Comparison of ENCODE assay signal across 1 cellular context in the genomic region with DNA sequence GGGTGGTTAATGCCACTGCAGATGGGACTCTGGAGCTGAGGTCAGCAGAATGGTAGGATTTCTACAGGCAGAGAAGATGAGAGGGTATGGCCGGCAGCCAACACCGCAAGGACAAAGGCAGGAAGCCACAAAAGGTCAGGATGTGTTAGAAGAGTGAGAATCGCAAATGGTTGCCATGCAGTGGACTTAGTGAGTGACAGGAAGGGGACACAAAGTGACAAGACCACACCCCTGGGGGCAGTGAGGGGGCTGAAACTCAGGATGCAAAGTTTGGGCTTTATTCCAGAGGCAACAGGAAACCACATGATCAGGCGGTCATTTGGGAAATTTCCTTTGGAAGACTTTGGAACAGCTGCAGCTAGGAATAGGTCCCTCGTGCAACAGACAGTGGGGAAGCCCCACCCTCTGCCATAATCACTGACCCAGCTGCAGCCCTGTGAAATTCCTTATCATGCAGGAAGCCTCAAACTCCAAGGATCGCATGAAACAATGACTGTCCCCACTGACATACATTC.
TF ChIP-seq lines count a peak whose summit lies in the region.

No MANE protein-coding gene starts in this region.

TF ChIP-seq in HepG2, 621 proteins besides CTCF, POLR2A, EP300 and RAD21 (continued from another document and continues in another):
- TF ChIP-seq, protein P1, sequence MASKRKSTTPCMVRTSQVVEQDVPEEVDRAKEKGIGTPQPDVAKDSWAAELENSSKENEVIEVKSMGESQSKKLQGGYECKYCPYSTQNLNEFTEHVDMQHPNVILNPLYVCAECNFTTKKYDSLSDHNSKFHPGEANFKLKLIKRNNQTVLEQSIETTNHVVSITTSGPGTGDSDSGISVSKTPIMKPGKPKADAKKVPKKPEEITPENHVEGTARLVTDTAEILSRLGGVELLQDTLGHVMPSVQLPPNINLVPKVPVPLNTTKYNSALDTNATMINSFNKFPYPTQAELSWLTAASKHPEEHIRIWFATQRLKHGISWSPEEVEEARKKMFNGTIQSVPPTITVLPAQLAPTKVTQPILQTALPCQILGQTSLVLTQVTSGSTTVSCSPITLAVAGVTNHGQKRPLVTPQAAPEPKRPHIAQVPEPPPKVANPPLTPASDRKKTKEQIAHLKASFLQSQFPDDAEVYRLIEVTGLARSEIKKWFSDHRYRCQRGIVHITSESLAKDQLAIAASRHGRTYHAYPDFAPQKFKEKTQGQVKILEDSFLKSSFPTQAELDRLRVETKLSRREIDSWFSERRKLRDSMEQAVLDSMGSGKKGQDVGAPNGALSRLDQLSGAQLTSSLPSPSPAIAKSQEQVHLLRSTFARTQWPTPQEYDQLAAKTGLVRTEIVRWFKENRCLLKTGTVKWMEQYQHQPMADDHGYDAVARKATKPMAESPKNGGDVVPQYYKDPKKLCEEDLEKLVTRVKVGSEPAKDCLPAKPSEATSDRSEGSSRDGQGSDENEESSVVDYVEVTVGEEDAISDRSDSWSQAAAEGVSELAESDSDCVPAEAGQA (IDR thresholded peaks at IDR 0.05; ENCODE audit: low read depth), result no peak
- TF ChIP-seq, protein P1 (CRISPR knock-in tag; IDR thresholded peaks at IDR 0.05; ENCODE audit: borderline replicate concordance), result no peak
- TF ChIP-seq LCORL (IDR thresholded peaks at IDR 0.05) (no peak), LCORL (CRISPR knock-in tag; IDR thresholded peaks at IDR 0.05) (peak; percentile 96), ATAD3A (CRISPR knock-in tag; IDR thresholded peaks at IDR 0.05) (no peak), ETV5 (CRISPR knock-in tag; IDR thresholded peaks at IDR 0.05; ENCODE audit: borderline replicate concordance) (peak; percentile 80; the same call in 1 of the 2 replicates), ZNF292 (CRISPR knock-in tag; IDR thresholded peaks at IDR 0.05; ENCODE audit: borderline replicate concordance, low read depth) (peak; percentile 55; the same call in 1 of the 2 replicates), ZNF782 (CRISPR knock-in tag; IDR thresholded peaks at IDR 0.05; ENCODE audit: borderline replicate concordance) (no peak), ZNF343 (CRISPR knock-in tag; IDR thresholded peaks at IDR 0.05) (no peak), ZFP41 (CRISPR knock-in tag; IDR thresholded peaks at IDR 0.05; ENCODE audit: borderline replicate concordance) (no peak), SP140L (CRISPR knock-in tag; IDR thresholded peaks at IDR 0.05; ENCODE audit: borderline replicate concordance) (no peak), ZFP82 (CRISPR knock-in tag; IDR thresholded peaks at IDR 0.05; ENCODE audit: borderline replicate concordance) (no peak), ZBTB3 (CRISPR knock-in tag; IDR thresholded peaks at IDR 0.05; ENCODE audit: borderline replicate concordance, low read depth) (no peak), ZNF652 (CRISPR knock-in tag; IDR thresholded peaks at IDR 0.05; ENCODE audit: borderline replicate concordance, low read depth) (no peak), ZNF235 (CRISPR knock-in tag; IDR thresholded peaks at IDR 0.05; ENCODE audit: borderline replicate concordance) (no peak), ZNF766 (CRISPR knock-in tag; IDR thresholded peaks at IDR 0.05; ENCODE audit: borderline replicate concordance) (no peak), ZNF317 (CRISPR knock-in tag; IDR thresholded peaks at IDR 0.05) (no peak), KDM1A (CRISPR knock-in tag; IDR thresholded peaks at IDR 0.05) (no peak), ZNF232 (CRISPR knock-in tag; IDR thresholded peaks at IDR 0.05; ENCODE audit: borderline replicate concordance) (no peak), SMYD3 (CRISPR knock-in tag; IDR thresholded peaks at IDR 0.05) (no peak), ZC3H13 (CRISPR knock-in tag; IDR thresholded peaks at IDR 0.05) (no peak), ZKSCAN5 (CRISPR knock-in tag; IDR thresholded peaks at IDR 0.05) (no peak), ELF4 (CRISPR knock-in tag; IDR thresholded peaks at IDR 0.05; ENCODE audit: borderline replicate concordance) (no peak), ZNF329 (CRISPR knock-in tag; IDR thresholded peaks at IDR 0.05; ENCODE audit: low read depth) (no peak), SMAD1 (CRISPR knock-in tag; IDR thresholded peaks at IDR 0.05; ENCODE audit: borderline replicate concordance, low read depth) (no peak), KDM5B (CRISPR knock-in tag; IDR thresholded peaks at IDR 0.05; ENCODE audit: borderline replicate concordance) (no peak), SAFB2 (CRISPR knock-in tag; IDR thresholded peaks at IDR 0.05; ENCODE audit: borderline replicate concordance, low read depth) (no peak; the same call in 1 of the 2 replicates), CBX5 (CRISPR knock-in tag; IDR thresholded peaks at IDR 0.05; ENCODE audit: borderline replicate concordance) (no peak)
- TF ChIP-seq, protein P2, sequence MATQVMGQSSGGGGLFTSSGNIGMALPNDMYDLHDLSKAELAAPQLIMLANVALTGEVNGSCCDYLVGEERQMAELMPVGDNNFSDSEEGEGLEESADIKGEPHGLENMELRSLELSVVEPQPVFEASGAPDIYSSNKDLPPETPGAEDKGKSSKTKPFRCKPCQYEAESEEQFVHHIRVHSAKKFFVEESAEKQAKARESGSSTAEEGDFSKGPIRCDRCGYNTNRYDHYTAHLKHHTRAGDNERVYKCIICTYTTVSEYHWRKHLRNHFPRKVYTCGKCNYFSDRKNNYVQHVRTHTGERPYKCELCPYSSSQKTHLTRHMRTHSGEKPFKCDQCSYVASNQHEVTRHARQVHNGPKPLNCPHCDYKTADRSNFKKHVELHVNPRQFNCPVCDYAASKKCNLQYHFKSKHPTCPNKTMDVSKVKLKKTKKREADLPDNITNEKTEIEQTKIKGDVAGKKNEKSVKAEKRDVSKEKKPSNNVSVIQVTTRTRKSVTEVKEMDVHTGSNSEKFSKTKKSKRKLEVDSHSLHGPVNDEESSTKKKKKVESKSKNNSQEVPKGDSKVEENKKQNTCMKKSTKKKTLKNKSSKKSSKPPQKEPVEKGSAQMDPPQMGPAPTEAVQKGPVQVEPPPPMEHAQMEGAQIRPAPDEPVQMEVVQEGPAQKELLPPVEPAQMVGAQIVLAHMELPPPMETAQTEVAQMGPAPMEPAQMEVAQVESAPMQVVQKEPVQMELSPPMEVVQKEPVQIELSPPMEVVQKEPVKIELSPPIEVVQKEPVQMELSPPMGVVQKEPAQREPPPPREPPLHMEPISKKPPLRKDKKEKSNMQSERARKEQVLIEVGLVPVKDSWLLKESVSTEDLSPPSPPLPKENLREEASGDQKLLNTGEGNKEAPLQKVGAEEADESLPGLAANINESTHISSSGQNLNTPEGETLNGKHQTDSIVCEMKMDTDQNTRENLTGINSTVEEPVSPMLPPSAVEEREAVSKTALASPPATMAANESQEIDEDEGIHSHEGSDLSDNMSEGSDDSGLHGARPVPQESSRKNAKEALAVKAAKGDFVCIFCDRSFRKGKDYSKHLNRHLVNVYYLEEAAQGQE (IDR thresholded peaks at IDR 0.05; ENCODE audit: borderline replicate concordance in 1 of 2, low read depth in 1 of 2, low read length in 2 of 2), result no peak
- TF ChIP-seq, protein P3, sequence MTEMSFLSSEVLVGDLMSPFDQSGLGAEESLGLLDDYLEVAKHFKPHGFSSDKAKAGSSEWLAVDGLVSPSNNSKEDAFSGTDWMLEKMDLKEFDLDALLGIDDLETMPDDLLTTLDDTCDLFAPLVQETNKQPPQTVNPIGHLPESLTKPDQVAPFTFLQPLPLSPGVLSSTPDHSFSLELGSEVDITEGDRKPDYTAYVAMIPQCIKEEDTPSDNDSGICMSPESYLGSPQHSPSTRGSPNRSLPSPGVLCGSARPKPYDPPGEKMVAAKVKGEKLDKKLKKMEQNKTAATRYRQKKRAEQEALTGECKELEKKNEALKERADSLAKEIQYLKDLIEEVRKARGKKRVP (CRISPR knock-in tag; IDR thresholded peaks at IDR 0.05), result no peak
- TF ChIP-seq, protein P4, sequence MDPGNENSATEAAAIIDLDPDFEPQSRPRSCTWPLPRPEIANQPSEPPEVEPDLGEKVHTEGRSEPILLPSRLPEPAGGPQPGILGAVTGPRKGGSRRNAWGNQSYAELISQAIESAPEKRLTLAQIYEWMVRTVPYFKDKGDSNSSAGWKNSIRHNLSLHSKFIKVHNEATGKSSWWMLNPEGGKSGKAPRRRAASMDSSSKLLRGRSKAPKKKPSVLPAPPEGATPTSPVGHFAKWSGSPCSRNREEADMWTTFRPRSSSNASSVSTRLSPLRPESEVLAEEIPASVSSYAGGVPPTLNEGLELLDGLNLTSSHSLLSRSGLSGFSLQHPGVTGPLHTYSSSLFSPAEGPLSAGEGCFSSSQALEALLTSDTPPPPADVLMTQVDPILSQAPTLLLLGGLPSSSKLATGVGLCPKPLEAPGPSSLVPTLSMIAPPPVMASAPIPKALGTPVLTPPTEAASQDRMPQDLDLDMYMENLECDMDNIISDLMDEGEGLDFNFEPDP (CRISPR knock-in tag; conservative IDR thresholded peaks at IDR 0.05), result no peak
- TF ChIP-seq, protein P5, sequence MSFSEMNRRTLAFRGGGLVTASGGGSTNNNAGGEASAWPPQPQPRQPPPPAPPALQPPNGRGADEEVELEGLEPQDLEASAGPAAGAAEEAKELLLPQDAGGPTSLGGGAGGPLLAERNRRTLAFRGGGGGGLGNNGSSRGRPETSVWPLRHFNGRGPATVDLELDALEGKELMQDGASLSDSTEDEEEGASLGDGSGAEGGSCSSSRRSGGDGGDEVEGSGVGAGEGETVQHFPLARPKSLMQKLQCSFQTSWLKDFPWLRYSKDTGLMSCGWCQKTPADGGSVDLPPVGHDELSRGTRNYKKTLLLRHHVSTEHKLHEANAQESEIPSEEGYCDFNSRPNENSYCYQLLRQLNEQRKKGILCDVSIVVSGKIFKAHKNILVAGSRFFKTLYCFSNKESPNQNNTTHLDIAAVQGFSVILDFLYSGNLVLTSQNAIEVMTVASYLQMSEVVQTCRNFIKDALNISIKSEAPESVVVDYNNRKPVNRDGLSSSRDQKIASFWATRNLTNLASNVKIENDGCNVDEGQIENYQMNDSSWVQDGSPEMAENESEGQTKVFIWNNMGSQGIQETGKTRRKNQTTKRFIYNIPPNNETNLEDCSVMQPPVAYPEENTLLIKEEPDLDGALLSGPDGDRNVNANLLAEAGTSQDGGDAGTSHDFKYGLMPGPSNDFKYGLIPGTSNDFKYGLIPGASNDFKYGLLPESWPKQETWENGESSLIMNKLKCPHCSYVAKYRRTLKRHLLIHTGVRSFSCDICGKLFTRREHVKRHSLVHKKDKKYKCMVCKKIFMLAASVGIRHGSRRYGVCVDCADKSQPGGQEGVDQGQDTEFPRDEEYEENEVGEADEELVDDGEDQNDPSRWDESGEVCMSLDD (CRISPR knock-in tag; IDR thresholded peaks at IDR 0.05; ENCODE audit: borderline replicate concordance), result no peak
- TF ChIP-seq, protein P6, sequence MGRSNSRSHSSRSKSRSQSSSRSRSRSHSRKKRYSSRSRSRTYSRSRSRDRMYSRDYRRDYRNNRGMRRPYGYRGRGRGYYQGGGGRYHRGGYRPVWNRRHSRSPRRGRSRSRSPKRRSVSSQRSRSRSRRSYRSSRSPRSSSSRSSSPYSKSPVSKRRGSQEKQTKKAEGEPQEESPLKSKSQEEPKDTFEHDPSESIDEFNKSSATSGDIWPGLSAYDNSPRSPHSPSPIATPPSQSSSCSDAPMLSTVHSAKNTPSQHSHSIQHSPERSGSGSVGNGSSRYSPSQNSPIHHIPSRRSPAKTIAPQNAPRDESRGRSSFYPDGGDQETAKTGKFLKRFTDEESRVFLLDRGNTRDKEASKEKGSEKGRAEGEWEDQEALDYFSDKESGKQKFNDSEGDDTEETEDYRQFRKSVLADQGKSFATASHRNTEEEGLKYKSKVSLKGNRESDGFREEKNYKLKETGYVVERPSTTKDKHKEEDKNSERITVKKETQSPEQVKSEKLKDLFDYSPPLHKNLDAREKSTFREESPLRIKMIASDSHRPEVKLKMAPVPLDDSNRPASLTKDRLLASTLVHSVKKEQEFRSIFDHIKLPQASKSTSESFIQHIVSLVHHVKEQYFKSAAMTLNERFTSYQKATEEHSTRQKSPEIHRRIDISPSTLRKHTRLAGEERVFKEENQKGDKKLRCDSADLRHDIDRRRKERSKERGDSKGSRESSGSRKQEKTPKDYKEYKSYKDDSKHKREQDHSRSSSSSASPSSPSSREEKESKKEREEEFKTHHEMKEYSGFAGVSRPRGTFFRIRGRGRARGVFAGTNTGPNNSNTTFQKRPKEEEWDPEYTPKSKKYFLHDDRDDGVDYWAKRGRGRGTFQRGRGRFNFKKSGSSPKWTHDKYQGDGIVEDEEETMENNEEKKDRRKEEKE (IDR thresholded peaks at IDR 0.05), result no peak
- TF ChIP-seq, protein P7, sequence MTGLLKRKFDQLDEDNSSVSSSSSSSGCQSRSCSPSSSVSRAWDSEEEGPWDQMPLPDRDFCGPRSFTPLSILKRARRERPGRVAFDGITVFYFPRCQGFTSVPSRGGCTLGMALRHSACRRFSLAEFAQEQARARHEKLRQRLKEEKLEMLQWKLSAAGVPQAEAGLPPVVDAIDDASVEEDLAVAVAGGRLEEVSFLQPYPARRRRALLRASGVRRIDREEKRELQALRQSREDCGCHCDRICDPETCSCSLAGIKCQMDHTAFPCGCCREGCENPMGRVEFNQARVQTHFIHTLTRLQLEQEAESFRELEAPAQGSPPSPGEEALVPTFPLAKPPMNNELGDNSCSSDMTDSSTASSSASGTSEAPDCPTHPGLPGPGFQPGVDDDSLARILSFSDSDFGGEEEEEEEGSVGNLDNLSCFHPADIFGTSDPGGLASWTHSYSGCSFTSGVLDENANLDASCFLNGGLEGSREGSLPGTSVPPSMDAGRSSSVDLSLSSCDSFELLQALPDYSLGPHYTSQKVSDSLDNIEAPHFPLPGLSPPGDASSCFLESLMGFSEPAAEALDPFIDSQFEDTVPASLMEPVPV (CRISPR knock-in tag; IDR thresholded peaks at IDR 0.05), result no peak
- TF ChIP-seq, protein P8, sequence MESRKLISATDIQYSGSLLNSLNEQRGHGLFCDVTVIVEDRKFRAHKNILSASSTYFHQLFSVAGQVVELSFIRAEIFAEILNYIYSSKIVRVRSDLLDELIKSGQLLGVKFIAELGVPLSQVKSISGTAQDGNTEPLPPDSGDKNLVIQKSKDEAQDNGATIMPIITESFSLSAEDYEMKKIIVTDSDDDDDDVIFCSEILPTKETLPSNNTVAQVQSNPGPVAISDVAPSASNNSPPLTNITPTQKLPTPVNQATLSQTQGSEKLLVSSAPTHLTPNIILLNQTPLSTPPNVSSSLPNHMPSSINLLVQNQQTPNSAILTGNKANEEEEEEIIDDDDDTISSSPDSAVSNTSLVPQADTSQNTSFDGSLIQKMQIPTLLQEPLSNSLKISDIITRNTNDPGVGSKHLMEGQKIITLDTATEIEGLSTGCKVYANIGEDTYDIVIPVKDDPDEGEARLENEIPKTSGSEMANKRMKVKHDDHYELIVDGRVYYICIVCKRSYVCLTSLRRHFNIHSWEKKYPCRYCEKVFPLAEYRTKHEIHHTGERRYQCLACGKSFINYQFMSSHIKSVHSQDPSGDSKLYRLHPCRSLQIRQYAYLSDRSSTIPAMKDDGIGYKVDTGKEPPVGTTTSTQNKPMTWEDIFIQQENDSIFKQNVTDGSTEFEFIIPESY (CRISPR knock-in tag; IDR thresholded peaks at IDR 0.05), result no peak
